In the genomic region with DNA sequence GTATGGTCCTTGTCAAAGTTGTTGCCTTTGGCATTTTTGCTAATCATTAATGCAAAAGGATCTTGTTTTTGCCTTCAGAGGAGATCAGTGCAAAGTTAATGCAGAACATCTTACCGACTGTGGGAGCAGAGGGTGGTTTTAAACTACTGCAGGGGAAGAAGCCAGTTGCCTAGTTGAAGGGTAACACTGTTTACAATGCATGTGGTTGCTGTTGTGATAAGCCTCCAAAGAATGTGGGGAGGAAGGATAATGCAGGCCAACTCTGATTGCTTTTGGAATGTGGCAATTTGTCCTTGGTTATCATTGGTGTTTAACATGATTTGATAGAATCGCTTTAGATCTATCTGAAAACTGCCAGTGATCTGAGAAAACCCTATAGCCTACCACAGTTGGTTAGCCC, we compare ENCODE assay signal across 20 cellular contexts.
DNase-seq lines count a peak whose midpoint lies in the region; TF ChIP-seq lines count a peak whose summit lies in the region.
"Had no signal": no experiment of that assay in that cellular context is flagged by ENCODE, and none has a peak within 500 bp of the region (broad histone marks: within the 10 kb centered on the region; RNA-seq: fewer than 3 reads in every experiment).

No MANE protein-coding gene starts in this region.

- H3K27ac ChIP-seq in mesendoderm (ENCODE audit: low read depth, low read length) (no peak overlapping the region), MM.1S (ENCODE audit: low read length) (no peak overlapping the region)
- H3K27ac ChIP-seq: dorsolateral prefrontal cortex, HL-60 had no signal

- no peak overlapping the region for H2BK15ac ChIP-seq in mesendoderm (replicated peaks; ENCODE audit: low read depth)

- no peaks in the 10 kb centered on the region for H3K79me1 ChIP-seq in mesendoderm (ENCODE audit: low read length)

- WGBS in mesendoderm (ENCODE audit: extremely low coverage, insufficient coverage, low lambda C conversion rate): no CpG with 5 or more reads among the region's 2 CpGs

- H2BK5ac ChIP-seq in mesendoderm (ENCODE audit: low read length): no peak overlapping the region

- H3K4me2 ChIP-seq in mesendoderm (ENCODE audit: low read length) (no peak overlapping the region), MM.1S (ENCODE audit: low read depth, low read length) (no peak overlapping the region)

- no peak overlapping the region for H3K9ac ChIP-seq in NT2/D1 (ENCODE audit: insufficient read length, low read depth)
- H3K9ac ChIP-seq in mesendoderm (ENCODE audit: low read length): no peak overlapping the region
- H3K9ac ChIP-seq in MM.1S (ENCODE audit: low read length): no peak overlapping the region

- H2AK5ac ChIP-seq in mesendoderm (ENCODE audit: low read length): no peak overlapping the region

- no peak for TF ChIP-seq CTCF in MM.1S (IDR thresholded peaks at IDR 0.05; ENCODE audit: low read length)

- H2AFZ ChIP-seq in MM.1S (ENCODE audit: low read length): no peak overlapping the region

- no peak overlapping the region for H3K56ac ChIP-seq in mesendoderm (ENCODE audit: low read length)

- no peak overlapping the region for H2BK120ac ChIP-seq in mesendoderm (ENCODE audit: low read depth, low read length)

- no peaks in the 10 kb centered on the region for H3K27me3 ChIP-seq in NT2/D1 (ENCODE audit: insufficient read depth, insufficient read length)
- H3K27me3 ChIP-seq in mesendoderm (ENCODE audit: insufficient read depth, low read length, poor library complexity): no peaks in the 10 kb centered on the region
- no peaks in the 10 kb centered on the region for H3K27me3 ChIP-seq in MM.1S (replicated peaks; ENCODE audit: insufficient read depth, low read length)
- H3K27me3 ChIP-seq: dorsolateral prefrontal cortex had no signal

- H3K9me3 ChIP-seq in NT2/D1 (ENCODE audit: insufficient read depth, low read length) (no peaks in the 10 kb centered on the region), MM.1S (replicated peaks; ENCODE audit: insufficient read depth, low read length) (no peaks in the 10 kb centered on the region)

- no peaks in the 10 kb centered on the region for H3F3A ChIP-seq in MM.1S (ENCODE audit: insufficient read depth, low read length)

- H3K4me3 ChIP-seq in NT2/D1 (ENCODE audit: insufficient read length, low read depth) (no peak overlapping the region), mesendoderm (ENCODE audit: low read length) (no peak overlapping the region), MM.1S (ENCODE audit: low read length) (no peak overlapping the region)
- H3K4me3 ChIP-seq: dorsolateral prefrontal cortex, lung had no signal

- no peaks in the 10 kb centered on the region for H3K4me1 ChIP-seq in NT2/D1 (ENCODE audit: insufficient read depth, insufficient read length)
- H3K4me1 ChIP-seq in mesendoderm (ENCODE audit: control insufficient read depth, low read depth, low read length): peaks cover 2% of the 10 kb centered on the region
- H3K4me1 ChIP-seq in MM.1S (ENCODE audit: low read length): no peaks in the 10 kb centered on the region

- H3K79me2 ChIP-seq in mesendoderm (ENCODE audit: control insufficient read depth, insufficient read depth, low read length): no peaks in the 10 kb centered on the region
- no peaks in the 10 kb centered on the region for H3K79me2 ChIP-seq in MM.1S (ENCODE audit: low read length)

- H3K18ac ChIP-seq in mesendoderm (ENCODE audit: low read length): no peak overlapping the region

- H3K36me3 ChIP-seq in NT2/D1 (ENCODE audit: insufficient read depth, insufficient read length, low read length): no peaks in the 10 kb centered on the region
- no peaks in the 10 kb centered on the region for H3K36me3 ChIP-seq in mesendoderm (ENCODE audit: control insufficient read depth, insufficient read depth, low read length)
- H3K36me3 ChIP-seq in MM.1S (replicated peaks; ENCODE audit: insufficient read depth, low read length): no peaks in the 10 kb centered on the region

- no peaks in the 10 kb centered on the region for H3K9me2 ChIP-seq in MM.1S (replicated peaks; ENCODE audit: insufficient read depth, low read length)

- no peak overlapping the region for H4K5ac ChIP-seq in mesendoderm (ENCODE audit: low read length)

- H3K4ac ChIP-seq in mesendoderm (ENCODE audit: low read depth, low read length): no peak overlapping the region

- no peaks in the 10 kb centered on the region for H4K20me1 ChIP-seq in MM.1S (ENCODE audit: insufficient read depth, low read length)

- no peak overlapping the region for H4K8ac ChIP-seq in mesendoderm (ENCODE audit: low read depth, low read length)

- peak; percentile 3 for DNase-seq in Daoy (ENCODE audit: low read depth)
- DNase-seq in NT2/D1 (ENCODE audit: low read depth, low spot score): peak; percentile 9
- peak; percentile 35 for DNase-seq in fibroblast of gingiva (ENCODE audit: low read depth)
- peak; percentile 96 for DNase-seq in mesendoderm
- DNase-seq in DMS53 treated with DMSO at 0.1 percent for 48 hours (lab: John Stamatoyannopoulos, UW; ENCODE audit: unreplicated experiment): no peak
- no peak for DNase-seq in NCI-H128 (lab: John Stamatoyannopoulos, UW; ENCODE audit: unreplicated experiment)
- DNase-seq in GF-D8 (lab: John Stamatoyannopoulos, UW): no peak
- no peak for DNase-seq in MM.1S
- DNase-seq: ACHN; activated CD4-positive, alpha-beta T cell treated with anti-CD3 and anti-CD28 coated beads, Interleukin-2, amount 50 U/mL, for 1 hour; activated CD8-positive, alpha-beta memory T cell treated with anti-CD3 and anti-CD28 coated beads, Interleukin-2, amount 50 U/mL, for 4 hours; DMS153; dorsolateral prefrontal cortex; immature natural killer cell; naive thymus-derived CD4-positive, alpha-beta T cell; NCI-H2029; small intestine; stimulated activated CD4-positive, alpha-beta T cell treated with anti-CD3 and anti-CD28 coated beads, Interleukin-4, amount 100 ng/mL, for 24 hours had no signal

- H3K23ac ChIP-seq in mesendoderm (ENCODE audit: low read length): no peak overlapping the region

Comparison
In these comparisons a context has a peak if more than half of its experiments do, and no peak if none do; other contexts are left out.
1. DNase-seq: peak in Daoy (single experiment), NT2/D1 (single experiment), fibroblast of gingiva (single experiment) and mesendoderm (single experiment); none in DMS53 treated with DMSO at 0.1 percent for 48 hours (single experiment), NCI-H128 (single experiment), GF-D8 (single experiment) and MM.1S (single experiment).